Comparison of ENCODE assay signal across 3 cellular contexts in genomic region chr9:116134981-116135380, GRCh38.
TF ChIP-seq lines count a peak whose summit lies in the region.

No MANE protein-coding gene starts in this region.

TF ChIP-seq in A549, 52 proteins besides CTCF, POLR2A, EP300 and RAD21:
- TF ChIP-seq JUN (IDR thresholded peaks at IDR 0.05): no peak
- no peak for TF ChIP-seq JUNB (IDR thresholded peaks at IDR 0.05)
- peak; percentile 75 for TF ChIP-seq MAFK (IDR thresholded peaks at IDR 0.05; ENCODE audit: partially characterized antibody)
- TF ChIP-seq REST (IDR thresholded peaks at IDR 0.05): no peak
- no peak for TF ChIP-seq MAX (IDR thresholded peaks at IDR 0.05)
TF ChIP-seq in A549: peak in this region for 1.

TF ChIP-seq in IMR-90, 13 proteins besides CTCF, POLR2A, EP300 and RAD21:
- TF ChIP-seq CHD1 (IDR thresholded peaks at IDR 0.05; ENCODE audit: low read depth, low read length) (no peak), MAFK (IDR thresholded peaks at IDR 0.05; ENCODE audit: low read depth, low read length) (peak; percentile 56; the same call in 1 of the 2 replicates), MXI1 (IDR thresholded peaks at IDR 0.05; ENCODE audit: borderline replicate concordance, low read depth, low read length) (no peak), NFE2L2 (IDR thresholded peaks at IDR 0.05; ENCODE audit: low read depth, low read length) (no peak)

TF ChIP-seq in HEK293T, 16 proteins besides CTCF, POLR2A, EP300 and RAD21:
- TF ChIP-seq HDGF (IDR thresholded peaks at IDR 0.05; ENCODE audit: borderline replicate concordance): no peak
